1 cellular context compared by ENCODE assay signal in the genomic region with DNA sequence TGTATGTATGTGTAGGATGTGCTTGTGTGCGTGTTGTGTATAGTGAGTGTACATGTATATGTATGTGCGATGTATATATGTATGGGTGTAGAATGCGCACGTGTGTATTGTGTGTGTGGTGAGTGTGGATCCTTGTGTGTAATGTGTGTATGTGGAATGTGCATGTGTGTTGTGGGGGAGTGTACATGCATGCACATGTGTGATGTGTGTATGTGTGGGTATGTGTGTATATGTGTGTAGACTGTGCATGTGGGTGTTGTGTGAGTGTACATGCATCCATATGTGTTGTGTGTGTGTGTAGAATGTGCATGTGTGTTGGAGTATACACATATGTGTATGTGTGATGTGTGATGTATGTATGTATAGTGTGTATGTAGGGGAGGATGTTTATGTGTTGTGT.
TF ChIP-seq lines count a peak whose summit lies in the region.

No MANE protein-coding gene starts in this region.

TF ChIP-seq in HepG2, 621 proteins besides CTCF, POLR2A, EP300 and RAD21 (continued from another document):
- TF ChIP-seq, protein P1, sequence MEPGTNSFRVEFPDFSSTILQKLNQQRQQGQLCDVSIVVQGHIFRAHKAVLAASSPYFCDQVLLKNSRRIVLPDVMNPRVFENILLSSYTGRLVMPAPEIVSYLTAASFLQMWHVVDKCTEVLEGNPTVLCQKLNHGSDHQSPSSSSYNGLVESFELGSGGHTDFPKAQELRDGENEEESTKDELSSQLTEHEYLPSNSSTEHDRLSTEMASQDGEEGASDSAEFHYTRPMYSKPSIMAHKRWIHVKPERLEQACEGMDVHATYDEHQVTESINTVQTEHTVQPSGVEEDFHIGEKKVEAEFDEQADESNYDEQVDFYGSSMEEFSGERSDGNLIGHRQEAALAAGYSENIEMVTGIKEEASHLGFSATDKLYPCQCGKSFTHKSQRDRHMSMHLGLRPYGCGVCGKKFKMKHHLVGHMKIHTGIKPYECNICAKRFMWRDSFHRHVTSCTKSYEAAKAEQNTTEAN (CRISPR knock-in tag; conservative IDR thresholded peaks at IDR 0.05), result no peak
- no peak for TF ChIP-seq SNAI1 (CRISPR knock-in tag; IDR thresholded peaks at IDR 0.05; ENCODE audit: borderline replicate concordance)
